8 cellular contexts compared by ENCODE assay signal in the genomic region with DNA sequence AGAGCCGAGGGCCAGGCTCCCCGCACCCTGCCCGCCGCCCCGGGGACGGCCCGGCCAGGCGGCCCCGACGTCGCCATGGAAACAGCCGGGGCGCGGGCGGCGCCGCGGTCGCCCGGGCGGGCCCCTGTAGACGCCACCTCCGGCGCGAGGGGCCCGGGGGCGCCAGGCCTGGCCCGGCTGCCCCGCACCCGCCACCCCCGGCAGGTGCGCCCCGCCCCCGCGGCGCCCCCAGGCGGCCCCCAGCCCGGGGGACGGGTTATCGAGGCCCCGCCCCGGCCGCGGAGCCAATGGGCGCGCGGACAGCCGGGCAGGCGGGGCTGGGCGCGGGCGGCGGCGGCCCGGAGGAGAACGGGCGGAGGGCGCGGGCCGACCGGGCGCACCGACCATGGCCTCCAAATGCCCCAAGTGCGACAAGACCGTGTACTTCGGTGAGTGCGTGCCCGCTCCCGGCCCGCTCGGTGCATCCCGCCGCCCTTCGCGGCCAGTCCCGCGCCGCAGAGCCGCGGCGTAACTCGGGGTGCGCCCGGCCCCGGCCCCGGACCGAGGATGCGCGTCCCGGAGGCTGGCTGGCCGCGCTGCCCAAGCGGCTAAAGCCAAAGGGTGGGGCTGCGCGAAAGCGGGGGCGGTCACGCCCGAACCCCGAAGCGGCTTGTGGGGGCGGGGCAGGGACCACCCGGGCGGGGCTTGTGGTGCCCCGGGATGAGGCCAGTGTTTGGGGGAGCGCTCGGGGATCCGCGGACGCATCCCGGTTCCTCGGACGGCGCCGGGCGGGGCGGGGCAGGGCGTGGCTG. TPM values are rescaled to one million over a fixed set of nuclear protein-coding genes. Genes with fewer than 3 reads are reported as not detected.
DNase-seq lines count a peak whose midpoint lies in the region; ATAC-seq and TF ChIP-seq lines count a peak whose summit lies in the region.

A gene with protein sequence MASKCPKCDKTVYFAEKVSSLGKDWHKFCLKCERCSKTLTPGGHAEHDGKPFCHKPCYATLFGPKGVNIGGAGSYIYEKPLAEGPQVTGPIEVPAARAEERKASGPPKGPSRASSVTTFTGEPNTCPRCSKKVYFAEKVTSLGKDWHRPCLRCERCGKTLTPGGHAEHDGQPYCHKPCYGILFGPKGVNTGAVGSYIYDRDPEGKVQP (plus strand): TSS at position 344 of the 791 bp plus-strand sequence. CDS start 42 bp downstream, at position 386.

- ATAC-seq in Right ventricle myocardium inferior (peak; percentile 3), GM18520 (IDR thresholded peaks at IDR 0.05; ENCODE audit: unreplicated experiment) (no peak), GM21576 (IDR thresholded peaks at IDR 0.05; ENCODE audit: unreplicated experiment) (no peak)

- H3K4me1 Mint-ChIP-seq in activated naive CD8-positive, alpha-beta T cell (ENCODE audit: low read depth), result peaks cover 14% of the 10 kb centered on the region
- peaks cover 47% of the 10 kb centered on the region for H3K4me1 Mint-ChIP-seq in osteocyte (ENCODE audit: unreplicated experiment)

- no peaks in the 10 kb centered on the region for H3K27me3 Mint-ChIP-seq in activated naive CD8-positive, alpha-beta T cell
- H3K27me3 Mint-ChIP-seq in osteocyte (ENCODE audit: unreplicated experiment), result no peaks in the 10 kb centered on the region

- DNase-seq in NCI-H748 (lab: John Stamatoyannopoulos, UW; ENCODE audit: unreplicated experiment), result peak; percentile 87
- DNase-seq in NCI-H748 treated with DMSO at 0.1 percent for 48 hours (lab: John Stamatoyannopoulos, UW), result no peak
- peak; percentile 61 to 77 for DNase-seq in NCI-H1930 (lab: John Stamatoyannopoulos, UW)
- peak; percentile 83 for DNase-seq in Right ventricle myocardium inferior (ENCODE audit: missing footprints)
- no peak for DNase-seq in osteocyte (ENCODE audit: extremely low spot score, unreplicated experiment)

- intact Hi-C loops in Right ventricle myocardium inferior (cut with DNase I), result loop anchor here (2.0 to 10.0 kb wide), 4 partner anchors 16 to 750 kb away; a partner anchor contains a TSS

- no peaks in the 10 kb centered on the region for H3K9me3 Mint-ChIP-seq in activated naive CD8-positive, alpha-beta T cell (ENCODE audit: low read depth)
- H3K9me3 Mint-ChIP-seq in osteocyte (ENCODE audit: unreplicated experiment), result no peaks in the 10 kb centered on the region

- no peak within 1 kb of the TSS for H3K27ac Mint-ChIP-seq in activated naive CD8-positive, alpha-beta T cell
- peak within 1 kb of the TSS; percentile 89 for H3K27ac Mint-ChIP-seq in osteocyte (ENCODE audit: unreplicated experiment)

- no peaks in the 10 kb centered on the region for H3K36me3 Mint-ChIP-seq in activated naive CD8-positive, alpha-beta T cell
- peaks cover under 1% of the 10 kb centered on the region for H3K36me3 Mint-ChIP-seq in osteocyte (ENCODE audit: unreplicated experiment)

- TF ChIP-seq CTCF in osteocyte (IDR thresholded peaks at IDR 0.05), result no peak

- H3K4me3 Mint-ChIP-seq in activated naive CD8-positive, alpha-beta T cell, result peak within 1 kb of the TSS; percentile 44
- H3K4me3 Mint-ChIP-seq in osteocyte (ENCODE audit: unreplicated experiment), result peak within 1 kb of the TSS; percentile 77

RNA-seq across cellular contexts. Expression of the gene that starts here (rescaled TPM):
- total RNA-seq in Right ventricle myocardium inferior (1,081 TPM), osteocyte (183 and 191 TPM in 2 replicates)

Comparison
In these comparisons a context has a peak if more than half of its experiments do, and no peak if none do; other contexts are left out.
1. DNase-seq: peak in NCI-H748 (single experiment), NCI-H1930 (2 of 2) and Right ventricle myocardium inferior (single experiment); none in NCI-H748 treated with DMSO at 0.1 percent for 48 hours (single experiment) and osteocyte (single experiment).